In genomic region chr2:23138686-23139085, GRCh38 we compare ENCODE assay signal across 38 cellular contexts.
"Had no signal": no experiment of that assay in that cellular context is flagged by ENCODE, and none has a peak within 500 bp of the region (broad histone marks: within the 10 kb centered on the region; RNA-seq: fewer than 3 reads in every experiment).

No MANE protein-coding gene starts in this region.

- H3K36me3 Mint-ChIP-seq: activated naive CD4-positive, alpha-beta T cell treated with anti-CD3 and anti-CD28 coated beads, Interleukin-2, amount 10 ng/mL, durations not matched to agents 7 days and 5 days; activated naive CD4-positive, alpha-beta T cell treated with anti-CD3 and anti-CD28 coated beads, Interleukin-2, amount 50 U/mL, for 24 hours; activated naive CD4-positive, alpha-beta T cell treated with anti-CD3 and anti-CD28 coated beads, Interleukin-2, amount 50 U/mL, for 72 hours; activated naive CD8-positive, alpha-beta T cell; activated naive CD8-positive, alpha-beta T cell treated with anti-CD3 and anti-CD28 coated beads for 36 hours; activated naive CD8-positive, alpha-beta T cell treated with anti-CD3 and anti-CD28 coated beads, Interleukin-2, amount 10 ng/mL, durations not matched to agents 7 days and 5 days; brain had no signal

- H3K9me3 Mint-ChIP-seq: activated naive CD4-positive, alpha-beta T cell treated with anti-CD3 and anti-CD28 coated beads for 36 hours; activated naive CD4-positive, alpha-beta T cell treated with anti-CD3 and anti-CD28 coated beads, Interleukin-2, amount 10 ng/mL, durations not matched to agents 7 days and 5 days; activated naive CD4-positive, alpha-beta T cell treated with anti-CD3 and anti-CD28 coated beads, Interleukin-2, amount 50 U/mL, for 24 hours; activated naive CD4-positive, alpha-beta T cell treated with anti-CD3 and anti-CD28 coated beads, Interleukin-2, amount 50 U/mL, for 72 hours; activated naive CD8-positive, alpha-beta T cell treated with anti-CD3 and anti-CD28 coated beads for 36 hours; activated naive CD8-positive, alpha-beta T cell treated with anti-CD3 and anti-CD28 coated beads, Interleukin-2, amount 10 ng/mL, durations not matched to agents 7 days and 5 days; activated naive CD8-positive, alpha-beta T cell treated with anti-CD3 and anti-CD28 coated beads, Interleukin-2, amount 50 U/mL, for 24 hours; activated T-cell treated with anti-CD3 and anti-CD28 coated beads, Interleukin-2, amount 50 U/mL, for 24 hours; activated T-cell treated with anti-CD3 and anti-CD28 coated beads, Interleukin-2, amount 50 U/mL, for 4 hours; activated T-cell treated with anti-CD3 and anti-CD28 coated beads, Interleukin-2, amount 50 U/mL, for 72 hours; activated T-helper 1 cell treated with anti-CD3 and anti-CD28 coated beads, Interleukin-12 subunit alpha, Interleukin-12 subunit beta, Interleukin-2, Interleukin-4 antibody, amounts not matched to agents 30 ng/mL and 10 ng/mL and 1 ng/mL, durations not matched to agents 14 hours and 24 hours and 36 hours; activated T-helper 17 cell treated with anti-CD3 and anti-CD28 coated beads, Interleukin-2, amount 50 U/mL, for 72 hours; activated T-helper 2 cell treated with anti-CD3 and anti-CD28 coated beads, Interferon-gamma antibody, Interleukin-2, Interleukin-4, amounts not matched to agents 10 μg/mL and 5 μg/mL and 100 μg/mL, durations not matched to agents 14 hours and 24 hours and 36 hours; central memory CD8-positive, alpha-beta T cell had no signal

- H3K9me3 ChIP-seq: adrenal gland, ascending aorta, body of pancreas, breast epithelium had no signal

- ATAC-seq: activated naive CD4-positive, alpha-beta T cell treated with anti-CD3 and anti-CD28 coated beads, Interleukin-2, amount 50 U/mL, for 72 hours; activated naive CD8-positive, alpha-beta T cell treated with anti-CD3 and anti-CD28 coated beads, Interleukin-2, amount 50 U/mL, for 24 hours; activated T-cell treated with anti-CD3 and anti-CD28 coated beads, Interleukin-2, amount 50 U/mL, for 4 hours; activated T-cell treated with anti-CD3 and anti-CD28 coated beads, Interleukin-2, amount 50 U/mL, for 72 hours; activated T-helper 17 cell treated with anti-CD3 and anti-CD28 coated beads, Interleukin-2, amount 50 U/mL, for 72 hours; body of pancreas had no signal

- H3K4me3 ChIP-seq: adrenal gland, ascending aorta, body of pancreas, breast epithelium, cardiac muscle cell had no signal

- H3K27ac ChIP-seq: adrenal gland, ascending aorta, body of pancreas, brain microvascular endothelial cell, breast epithelium, cardiac muscle cell had no signal

- H3K4me3 Mint-ChIP-seq: activated naive CD4-positive, alpha-beta T cell treated with anti-CD3 and anti-CD28 coated beads for 36 hours; activated naive CD4-positive, alpha-beta T cell treated with anti-CD3 and anti-CD28 coated beads, Interleukin-2, amount 10 ng/mL, durations not matched to agents 7 days and 5 days; activated naive CD4-positive, alpha-beta T cell treated with anti-CD3 and anti-CD28 coated beads, Interleukin-2, amount 50 U/mL, for 24 hours; activated naive CD8-positive, alpha-beta T cell; activated naive CD8-positive, alpha-beta T cell treated with anti-CD3 and anti-CD28 coated beads for 36 hours; activated naive CD8-positive, alpha-beta T cell treated with anti-CD3 and anti-CD28 coated beads, Interleukin-2, amount 10 ng/mL, durations not matched to agents 7 days and 5 days; activated naive CD8-positive, alpha-beta T cell treated with anti-CD3 and anti-CD28 coated beads, Interleukin-2, amount 50 U/mL, for 24 hours; activated T-cell treated with anti-CD3 and anti-CD28 coated beads, Interleukin-2, amount 50 U/mL, for 24 hours; activated T-cell treated with anti-CD3 and anti-CD28 coated beads, Interleukin-2, amount 50 U/mL, for 4 hours; activated T-cell treated with anti-CD3 and anti-CD28 coated beads, Interleukin-2, amount 50 U/mL, for 72 hours; activated T-helper 1 cell treated with anti-CD3 and anti-CD28 coated beads, Interleukin-12 subunit alpha, Interleukin-12 subunit beta, Interleukin-2, Interleukin-4 antibody, amounts not matched to agents 30 ng/mL and 10 ng/mL and 1 ng/mL, durations not matched to agents 14 hours and 24 hours and 36 hours; activated T-helper 17 cell treated with anti-CD3 and anti-CD28 coated beads, Interleukin-2, amount 50 U/mL, for 72 hours; brain; central memory CD8-positive, alpha-beta T cell had no signal

- H3K27me3 ChIP-seq: adrenal gland, ascending aorta, body of pancreas, brain microvascular endothelial cell, breast epithelium, cardiac muscle cell had no signal

- H3K27me3 Mint-ChIP-seq: central memory CD8-positive, alpha-beta T cell had no signal

- H3K27ac Mint-ChIP-seq: activated naive CD4-positive, alpha-beta T cell treated with anti-CD3 and anti-CD28 coated beads for 36 hours; activated naive CD4-positive, alpha-beta T cell treated with anti-CD3 and anti-CD28 coated beads, Interleukin-2, amount 10 ng/mL, durations not matched to agents 7 days and 5 days; activated naive CD4-positive, alpha-beta T cell treated with anti-CD3 and anti-CD28 coated beads, Interleukin-2, amount 50 U/mL, for 24 hours; activated naive CD4-positive, alpha-beta T cell treated with anti-CD3 and anti-CD28 coated beads, Interleukin-2, amount 50 U/mL, for 72 hours; activated naive CD8-positive, alpha-beta T cell; activated naive CD8-positive, alpha-beta T cell treated with anti-CD3 and anti-CD28 coated beads for 36 hours; activated naive CD8-positive, alpha-beta T cell treated with anti-CD3 and anti-CD28 coated beads, Interleukin-2, amount 10 ng/mL, durations not matched to agents 7 days and 5 days; activated naive CD8-positive, alpha-beta T cell treated with anti-CD3 and anti-CD28 coated beads, Interleukin-2, amount 50 U/mL, for 24 hours; activated T-cell treated with anti-CD3 and anti-CD28 coated beads, Interleukin-2, amount 50 U/mL, for 24 hours; activated T-cell treated with anti-CD3 and anti-CD28 coated beads, Interleukin-2, amount 50 U/mL, for 72 hours; activated T-helper 1 cell treated with anti-CD3 and anti-CD28 coated beads, Interleukin-12 subunit alpha, Interleukin-12 subunit beta, Interleukin-2, Interleukin-4 antibody, amounts not matched to agents 30 ng/mL and 10 ng/mL and 1 ng/mL, durations not matched to agents 14 hours and 24 hours and 36 hours; activated T-helper 17 cell treated with anti-CD3 and anti-CD28 coated beads, Interleukin-2, amount 50 U/mL, for 72 hours; activated T-helper 2 cell treated with anti-CD3 and anti-CD28 coated beads, Interferon-gamma antibody, Interleukin-2, Interleukin-4, amounts not matched to agents 10 μg/mL and 5 μg/mL and 100 μg/mL, durations not matched to agents 14 hours and 24 hours and 36 hours; brain had no signal

- H3K36me3 ChIP-seq: adrenal gland, ascending aorta, brain microvascular endothelial cell, breast epithelium, cardiac muscle cell had no signal

- DNase-seq: activated effector memory CD4-positive, alpha-beta T cell treated with Interleukin-2 at 50 U/mL for 16 hours; activated gamma-delta T cell; activated gamma-delta T cell treated with Interleukin-2 at 50 U/mL for 16 hours; activated naive CD4-positive, alpha-beta T cell; activated naive CD4-positive, alpha-beta T cell treated with anti-CD3 and anti-CD28 coated beads for 36 hours; activated naive CD4-positive, alpha-beta T cell treated with anti-CD3 and anti-CD28 coated beads, Interleukin-2, amount 10 ng/mL, durations not matched to agents 7 days and 5 days; activated naive CD4-positive, alpha-beta T cell treated with anti-CD3 and anti-CD28 coated beads, Interleukin-2, amount 50 U/mL, for 16 hours; activated naive CD4-positive, alpha-beta T cell treated with Interleukin-2 at 50 U/mL for 16 hours; activated naive CD8-positive, alpha-beta T cell treated with anti-CD3 and anti-CD28 coated beads for 36 hours; activated naive CD8-positive, alpha-beta T cell treated with anti-CD3 and anti-CD28 coated beads, Interleukin-2, amount 10 ng/mL, durations not matched to agents 7 days and 5 days; activated naive CD8-positive, alpha-beta T cell treated with anti-CD3 and anti-CD28 coated beads, Interleukin-2, amount 50 U/mL, for 24 hours; activated T-cell treated with anti-CD3 and anti-CD28 coated beads for 4 hours; activated T-cell treated with anti-CD3 and anti-CD28 coated beads, Interleukin-2, amount 50 U/mL, for 1 hour; activated T-cell treated with anti-CD3 and anti-CD28 coated beads, Interleukin-2, amount 50 U/mL, for 24 hours; activated T-cell treated with anti-CD3 and anti-CD28 coated beads, Interleukin-2, amount 50 U/mL, for 4 hours; activated T-cell treated with anti-CD3 and anti-CD28 coated beads, Interleukin-2, amount 50 U/mL, for 48 hours; activated T-cell treated with anti-CD3 and anti-CD28 coated beads, Interleukin-2, amount 50 U/mL, for 72 hours; adrenal gland; amniotic stem cell; amygdala; anterior cingulate cortex; aorta; body of pancreas; brain microvascular endothelial cell; caudate nucleus; central memory CD4-positive, alpha-beta T cell; cerebellar nuclear complex had no signal

- H3K4me1 Mint-ChIP-seq: activated naive CD4-positive, alpha-beta T cell treated with anti-CD3 and anti-CD28 coated beads, Interleukin-2, amount 10 ng/mL, durations not matched to agents 7 days and 5 days; activated naive CD4-positive, alpha-beta T cell treated with anti-CD3 and anti-CD28 coated beads, Interleukin-2, amount 50 U/mL, for 24 hours; activated naive CD8-positive, alpha-beta T cell treated with anti-CD3 and anti-CD28 coated beads for 36 hours; activated naive CD8-positive, alpha-beta T cell treated with anti-CD3 and anti-CD28 coated beads, Interleukin-2, amount 10 ng/mL, durations not matched to agents 7 days and 5 days; activated naive CD8-positive, alpha-beta T cell treated with anti-CD3 and anti-CD28 coated beads, Interleukin-2, amount 50 U/mL, for 24 hours; activated T-helper 17 cell treated with anti-CD3 and anti-CD28 coated beads, Interleukin-2, amount 50 U/mL, for 72 hours; central memory CD8-positive, alpha-beta T cell had no signal

- H3K4me1 ChIP-seq: adrenal gland, body of pancreas had no signal
